ENCODE assay signal across 6 cellular contexts in the genomic region with DNA sequence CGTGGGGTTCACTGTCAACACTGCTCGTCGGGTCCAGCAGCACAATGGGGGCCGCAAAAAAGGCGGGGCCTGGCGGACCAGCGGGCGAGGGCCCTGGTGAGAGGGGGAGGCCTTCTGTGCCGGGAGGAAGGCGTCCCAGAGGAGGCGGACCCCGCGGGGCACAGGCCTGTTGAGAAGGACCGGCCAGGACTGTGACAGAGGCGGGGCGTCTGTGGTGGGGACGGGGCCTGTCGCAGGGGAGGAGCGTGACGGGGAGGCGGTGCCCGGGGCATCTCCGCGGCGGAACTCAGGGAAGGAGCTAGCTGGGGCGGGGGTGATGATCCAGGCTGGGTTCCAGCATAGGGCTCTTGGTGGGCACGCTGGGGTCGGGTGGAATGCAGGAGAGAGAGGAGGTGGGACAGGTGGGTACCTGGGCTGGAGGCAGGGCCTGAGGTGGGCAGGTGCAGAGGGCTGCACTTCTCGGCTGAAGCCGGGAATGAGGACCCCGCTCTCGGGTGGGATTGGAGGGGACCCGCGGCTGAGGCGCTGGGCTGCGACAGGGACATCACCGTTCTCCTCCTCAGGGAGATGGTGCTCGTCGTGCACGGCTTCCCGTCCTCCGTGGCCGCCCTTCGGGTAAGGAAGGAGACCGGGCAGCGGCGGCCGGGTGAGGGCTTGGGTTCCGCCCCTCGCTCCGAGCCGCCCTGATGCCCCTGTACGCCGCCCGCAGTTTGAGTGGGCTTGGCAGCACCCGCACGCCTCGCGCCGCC. TPM values are rescaled to one million over a fixed set of nuclear protein-coding genes. Genes with fewer than 3 reads are reported as not detected.
A peak's percentile ranks its signal among the peaks of the same experiment; 100 is the strongest.
DNase-seq lines count a peak whose midpoint lies in the region; ATAC-seq and TF ChIP-seq lines count a peak whose summit lies in the region.
"Not testable (repeated sequence)": the region's sequence is repeated elsewhere in the genome, so short reads cannot be mapped to it uniquely, and the experiment has no call there.

No MANE protein-coding gene starts in this region.

- peak overlapping the region; percentile 57 for H3K9ac ChIP-seq in GM23248

- TF ChIP-seq CTCF in GM12875 (IDR thresholded peaks at IDR 0.05; ENCODE audit: borderline replicate concordance, insufficient read depth, low read depth, low read length); right atrium auricular region (IDR thresholded peaks at IDR 0.05): not testable (repeated sequence)

- not testable (repeated sequence) for H3K27me3 ChIP-seq in GM23248 (replicated peaks; ENCODE audit: insufficient read depth); right atrium auricular region

- H3K4me3 ChIP-seq in GM12875 (ENCODE audit: low read depth, low read length) (peak overlapping the region; percentile 54), GM23248 (peak overlapping the region; percentile 70), right atrium auricular region (peak overlapping the region; percentile 22 to 54), skeletal muscle cell (ENCODE audit: low read depth, low read length) (peak overlapping the region; percentile 44)

- WGBS in GM23248 (ENCODE audit: low coverage in 1 of 2, low lambda C conversion rate in 2 of 2, missing lambda C conversion rate in 2 of 2), 2 experiments, result 6 to 8% methylated on average over 11 to 18 of the region's 60 CpGs

- H4K20me1 ChIP-seq in GM23248 (ENCODE audit: insufficient read depth), result not testable (repeated sequence)

- not testable (repeated sequence) for H3K27me3 Mint-ChIP-seq in activated T-helper 2 cell treated with anti-CD3 and anti-CD28 coated beads, Interferon-gamma antibody, Interleukin-2, Interleukin-4, amounts not matched to agents 10 μg/mL and 5 μg/mL and 100 μg/mL, durations not matched to agents 14 hours and 24 hours and 36 hours (ENCODE audit: low read depth)

- not testable (repeated sequence) for DNase-seq in GM23248; right atrium auricular region (ENCODE audit: low spot score); skeletal muscle cell (ENCODE audit: low read depth)
- DNase-seq in activated T-helper 2 cell treated with anti-CD3 and anti-CD28 coated beads, Interferon-gamma antibody, Interleukin-2, Interleukin-4, amounts not matched to agents 10 μg/mL and 5 μg/mL and 100 μg/mL, durations not matched to agents 14 hours and 24 hours and 36 hours (ENCODE audit: low spot score), result peak; percentile 13

- not testable (repeated sequence) for H3K9me2 ChIP-seq in GM23248 (ENCODE audit: insufficient read depth)

- H3K36me3 Mint-ChIP-seq in activated T-helper 2 cell treated with anti-CD3 and anti-CD28 coated beads, Interferon-gamma antibody, Interleukin-2, Interleukin-4, amounts not matched to agents 10 μg/mL and 5 μg/mL and 100 μg/mL, durations not matched to agents 14 hours and 24 hours and 36 hours (ENCODE audit: low read depth), result not testable (repeated sequence)

- H3F3A ChIP-seq in GM23248 (ENCODE audit: insufficient read depth), result not testable (repeated sequence)

- intact Hi-C loops in activated T-helper 2 cell treated with anti-CD3 and anti-CD28 coated beads, Interferon-gamma antibody, Interleukin-2, Interleukin-4, amounts not matched to agents 10 μg/mL and 5 μg/mL and 100 μg/mL, durations not matched to agents 14 hours and 24 hours and 36 hours (cut with micrococcal nuclease), result not testable (repeated sequence)

- H2AFZ ChIP-seq in GM23248, result not testable (repeated sequence)

- not testable (repeated sequence) for H3K9me3 ChIP-seq in GM23248 (ENCODE audit: low read depth); right atrium auricular region

- H3K4me3 Mint-ChIP-seq in activated T-helper 2 cell treated with anti-CD3 and anti-CD28 coated beads, Interferon-gamma antibody, Interleukin-2, Interleukin-4, amounts not matched to agents 10 μg/mL and 5 μg/mL and 100 μg/mL, durations not matched to agents 14 hours and 24 hours and 36 hours (ENCODE audit: low read depth), result not testable (repeated sequence)

- ATAC-seq in HG03521 (IDR thresholded peaks at IDR 0.05; ENCODE audit: unreplicated experiment), result peak; percentile 49

- not testable (repeated sequence) for H3K27ac Mint-ChIP-seq in activated T-helper 2 cell treated with anti-CD3 and anti-CD28 coated beads, Interferon-gamma antibody, Interleukin-2, Interleukin-4, amounts not matched to agents 10 μg/mL and 5 μg/mL and 100 μg/mL, durations not matched to agents 14 hours and 24 hours and 36 hours

- H3K27ac ChIP-seq in GM23248, right atrium auricular region: not testable (repeated sequence)

- in situ Hi-C loops in GM23248 (cut with MboI), result not testable (repeated sequence)

- not testable (repeated sequence) for H3K36me3 ChIP-seq in GM23248 (ENCODE audit: low read depth); right atrium auricular region

- H3K9me3 Mint-ChIP-seq in activated T-helper 2 cell treated with anti-CD3 and anti-CD28 coated beads, Interferon-gamma antibody, Interleukin-2, Interleukin-4, amounts not matched to agents 10 μg/mL and 5 μg/mL and 100 μg/mL, durations not matched to agents 14 hours and 24 hours and 36 hours, result not testable (repeated sequence)

- peak overlapping the region; percentile 53 for H3K4me2 ChIP-seq in GM23248 (ENCODE audit: unreplicated experiment)

- not testable (repeated sequence) for H3K79me2 ChIP-seq in GM23248 (ENCODE audit: insufficient read depth)

- H3K4me1 Mint-ChIP-seq in activated T-helper 2 cell treated with anti-CD3 and anti-CD28 coated beads, Interferon-gamma antibody, Interleukin-2, Interleukin-4, amounts not matched to agents 10 μg/mL and 5 μg/mL and 100 μg/mL, durations not matched to agents 14 hours and 24 hours and 36 hours (ENCODE audit: low read depth), result not testable (repeated sequence)

- H3K4me1 ChIP-seq in GM23248 (ENCODE audit: insufficient read depth); right atrium auricular region: not testable (repeated sequence)

RNA-seq across cellular contexts. Expression of a gene that starts 0.7 kb away (rescaled TPM):
- total RNA-seq in GM23248 (2014; rRNA removed; shearing (Covaris generic)), result 14.3 and 32.6 TPM in 2 replicates
- 32.2 and 51.7 TPM in 2 replicates for polyA plus RNA-seq in GM23248 (2016; fragmentation: Nextera tagmentation; extraction: Ambion mirVana)
- 58.4 and 65.3 TPM in 2 replicates for total RNA-seq in activated T-helper 2 cell treated with anti-CD3 and anti-CD28 coated beads, Interferon-gamma antibody, Interleukin-2, Interleukin-4, amounts not matched to agents 10 μg/mL and 5 μg/mL and 100 μg/mL, durations not matched to agents 14 hours and 24 hours and 36 hours
- 10 to 100 TPM; 25.1 to 36.3 TPM for total RNA-seq in right atrium auricular region

RNA-seq across cellular contexts. Expression of a gene that starts 0.9 kb away (rescaled TPM):
- 2.0 and 155 TPM in 2 replicates for total RNA-seq in GM23248 (2014; rRNA removed; shearing (Covaris generic))
- polyA plus RNA-seq in GM23248 (2016; fragmentation: Nextera tagmentation; extraction: Ambion mirVana), result 122 and 146 TPM in 2 replicates
- 225 and 245 TPM in 2 replicates for total RNA-seq in activated T-helper 2 cell treated with anti-CD3 and anti-CD28 coated beads, Interferon-gamma antibody, Interleukin-2, Interleukin-4, amounts not matched to agents 10 μg/mL and 5 μg/mL and 100 μg/mL, durations not matched to agents 14 hours and 24 hours and 36 hours
- total RNA-seq in right atrium auricular region, result 100 to 1,000 TPM; 143 to 187 TPM

RNA-seq across cellular contexts. Expression of a gene that starts 4.7 kb away (rescaled TPM):
- total RNA-seq in GM23248 (2014; rRNA removed; shearing (Covaris generic)), result 12.2 and 22.9 TPM in 2 replicates
- polyA plus RNA-seq in GM23248 (2016; fragmentation: Nextera tagmentation; extraction: Ambion mirVana), result 4.5 and 4.8 TPM in 2 replicates
- total RNA-seq in activated T-helper 2 cell treated with anti-CD3 and anti-CD28 coated beads, Interferon-gamma antibody, Interleukin-2, Interleukin-4, amounts not matched to agents 10 μg/mL and 5 μg/mL and 100 μg/mL, durations not matched to agents 14 hours and 24 hours and 36 hours, result 13.6 and 19.1 TPM in 2 replicates
- 1 to 10 TPM; 2.0 to 7.4 TPM for total RNA-seq in right atrium auricular region

RNA-seq across cellular contexts. Expression of a gene that starts 10.9 kb away (rescaled TPM):
- total RNA-seq in GM23248 (2014; rRNA removed; shearing (Covaris generic)), result 3.2 and 4.8 TPM in 2 replicates
- 1.7 TPM in 2 replicates for polyA plus RNA-seq in GM23248 (2016; fragmentation: Nextera tagmentation; extraction: Ambion mirVana)
- 843 and 845 TPM in 2 replicates for total RNA-seq in activated T-helper 2 cell treated with anti-CD3 and anti-CD28 coated beads, Interferon-gamma antibody, Interleukin-2, Interleukin-4, amounts not matched to agents 10 μg/mL and 5 μg/mL and 100 μg/mL, durations not matched to agents 14 hours and 24 hours and 36 hours
- 10 to 100 TPM in 1 of 2 donors, 1 to 10 TPM in 1; 5.4 to 18.6 TPM for total RNA-seq in right atrium auricular region

RNA-seq across cellular contexts. Expression of a gene that starts 53.9 kb away (rescaled TPM):
- total RNA-seq in GM23248 (2014; rRNA removed; shearing (Covaris generic)), result 2.5 and 4.0 TPM in 2 replicates
- polyA plus RNA-seq in GM23248 (2016; fragmentation: Nextera tagmentation; extraction: Ambion mirVana), result 2.1 and 2.7 TPM in 2 replicates
- total RNA-seq in activated T-helper 2 cell treated with anti-CD3 and anti-CD28 coated beads, Interferon-gamma antibody, Interleukin-2, Interleukin-4, amounts not matched to agents 10 μg/mL and 5 μg/mL and 100 μg/mL, durations not matched to agents 14 hours and 24 hours and 36 hours, result 14.9 and 16.8 TPM in 2 replicates
- 1 to 10 TPM in 1 of 2 donors, not detected in 1; 1.7 TPM for total RNA-seq in right atrium auricular region
